In the genomic region with DNA sequence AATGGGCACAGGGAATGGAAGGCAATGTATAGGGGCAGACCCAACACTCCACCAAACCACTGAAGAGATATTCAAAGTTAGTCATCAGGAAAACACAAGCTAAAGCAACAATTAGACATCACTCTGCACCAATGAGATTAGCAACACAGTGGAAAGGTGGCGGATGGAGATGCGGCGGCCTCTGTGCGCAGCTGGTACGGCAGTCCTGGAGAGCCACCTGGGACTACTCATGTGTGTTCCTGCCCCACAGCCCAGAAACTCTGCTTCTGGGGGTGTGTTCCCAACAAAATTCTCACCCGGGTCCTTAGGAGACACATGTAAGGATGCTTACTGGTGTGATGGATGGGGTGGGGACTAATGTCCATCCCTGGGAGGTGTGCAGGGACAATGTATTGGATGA, we compare ENCODE assay signal across 28 cellular contexts.
"Had no signal": no experiment of that assay in that cellular context is flagged by ENCODE, and none has a peak within 500 bp of the region (broad histone marks: within the 10 kb centered on the region; RNA-seq: fewer than 3 reads in every experiment).

No MANE protein-coding gene starts in this region.

- H3K27me3 Mint-ChIP-seq: naive thymus-derived CD8-positive, alpha-beta T cell; stimulated activated naive CD8-positive, alpha-beta T cell treated with anti-CD3 and anti-CD28 coated beads, Interleukin-15, Interleukin-2, amounts not matched to agents 100 ng/mL and 50 ng/mL, for 24 hours had no signal

- DNase-seq: hippocampal formation; kidney glomerular epithelial cell; left cardiac atrium; left ventricle myocardium superior; lower lobe of right lung; mammary epithelial cell; mesenchymal stem cell; naive thymus-derived CD8-positive, alpha-beta T cell; nucleus accumbens; pancreas; retina; right cardiac atrium; sigmoid colon; small intestine; spleen; stimulated activated CD4-positive, alpha-beta T cell treated with anti-CD3 and anti-CD28 coated beads, Interleukin-4, amount 100 ng/mL, for 24 hours; stimulated activated naive CD4-positive, alpha-beta T cell; trophoblast cell; upper lobe of right lung had no signal

- H3K27ac Mint-ChIP-seq: nephron; stimulated activated effector memory CD8-positive, alpha-beta T cell treated with anti-CD3 and anti-CD28 coated beads, Interleukin-12 subunit alpha, Interleukin-12 subunit beta, amount 100 ng/mL, for 72 hours; stimulated activated naive CD8-positive, alpha-beta T cell treated with anti-CD3 and anti-CD28 coated beads, Interleukin-15, Interleukin-2, amounts not matched to agents 100 ng/mL and 50 ng/mL, for 24 hours had no signal

- H3K4me3 Mint-ChIP-seq: naive thymus-derived CD8-positive, alpha-beta T cell; nephron; neural crest cell; stimulated activated effector memory CD8-positive, alpha-beta T cell treated with anti-CD3 and anti-CD28 coated beads, Interleukin-12 subunit alpha, Interleukin-12 subunit beta, amount 100 ng/mL, for 72 hours; stimulated activated naive CD8-positive, alpha-beta T cell treated with anti-CD3 and anti-CD28 coated beads, Interleukin-15, Interleukin-2, amounts not matched to agents 100 ng/mL and 50 ng/mL, for 24 hours had no signal

- H3K4me1 ChIP-seq: pancreas, prostate gland, tibial artery had no signal

- H3K4me3 ChIP-seq: lower lobe of right lung, pancreas, prostate gland, sigmoid colon, spleen, suprapubic skin, thoracic aorta, tibial artery, upper lobe of right lung had no signal

- H3K27me3 ChIP-seq: pancreas, sigmoid colon, spleen, suprapubic skin, tibial artery, upper lobe of right lung had no signal

- ATAC-seq: left cardiac atrium; left lobe of liver; left ventricle myocardium superior; lower lobe of right lung; naive thymus-derived CD8-positive, alpha-beta T cell; pancreas; right cardiac atrium; stimulated activated effector memory CD8-positive, alpha-beta T cell treated with anti-CD3 and anti-CD28 coated beads, Interleukin-12 subunit alpha, Interleukin-12 subunit beta, amount 100 ng/mL, for 72 hours; upper lobe of right lung had no signal

- H3K9me3 ChIP-seq: lower lobe of right lung, pancreas, prostate gland, sigmoid colon, spleen, suprapubic skin, thoracic aorta, tibial artery, upper lobe of right lung had no signal

- H3K9me3 Mint-ChIP-seq: naive thymus-derived CD8-positive, alpha-beta T cell; nephron; neural crest cell; stimulated activated effector memory CD8-positive, alpha-beta T cell treated with anti-CD3 and anti-CD28 coated beads, Interleukin-12 subunit alpha, Interleukin-12 subunit beta, amount 100 ng/mL, for 72 hours; stimulated activated naive CD8-positive, alpha-beta T cell treated with anti-CD3 and anti-CD28 coated beads, Interleukin-15, Interleukin-2, amounts not matched to agents 100 ng/mL and 50 ng/mL, for 24 hours had no signal

- H3K27ac ChIP-seq: lower lobe of right lung, pancreas, prostate gland, sigmoid colon, spleen, suprapubic skin, thoracic aorta, tibial artery, upper lobe of right lung had no signal
